ENCODE assay signal across 1 cellular context in genomic region chr12:89253483-89253882, GRCh38.
TF ChIP-seq lines count a peak whose summit lies in the region.

No MANE protein-coding gene starts in this region.

TF ChIP-seq in HEK293, 187 proteins besides CTCF, POLR2A, EP300 and RAD21 (continued from another document):
- TF ChIP-seq TSHZ1 (tag by site-specific recombination; IDR thresholded peaks at IDR 0.05; ENCODE audit: borderline replicate concordance) (no peak), SP7 (tag by site-specific recombination; IDR thresholded peaks at IDR 0.05) (0 out of 2 replicates have a peak, but pooled peaks have one; percentile 15), ZNF211 (tag by site-specific recombination; IDR thresholded peaks at IDR 0.05; ENCODE audit: low read depth) (no peak)
TF ChIP-seq in HEK293: peak in this region for 2.
